ENCODE assay signal across 15 cellular contexts in genomic region chr1:167467126-167467725, GRCh38. TPM values are rescaled to one million over a fixed set of nuclear protein-coding genes. Genes with fewer than 3 reads are reported as not detected.
A peak's percentile ranks its signal among the peaks of the same experiment; 100 is the strongest.
DNase-seq lines count a peak whose midpoint lies in the region; ATAC-seq, FAIRE-seq and TF ChIP-seq lines count a peak whose summit lies in the region.
"Had no signal": no experiment of that assay in that cellular context is flagged by ENCODE, and none has a peak within 500 bp of the region (broad histone marks: within the 10 kb centered on the region; RNA-seq: fewer than 3 reads in every experiment).

No MANE protein-coding gene starts in this region.

- H3K36me3 ChIP-seq in hepatocyte (replicated peaks; ENCODE audit: insufficient read depth, low read depth), result no peaks in the 10 kb centered on the region
- H3K36me3 ChIP-seq in sigmoid colon, result no peaks in the 10 kb centered on the region
- H3K36me3 ChIP-seq: colonic mucosa had no signal

- DNase-seq in activated naive CD4-positive, alpha-beta T cell treated with anti-CD3 and anti-CD28 coated beads for 36 hours, result peak; percentile 42
- no peak for DNase-seq in activated naive CD4-positive, alpha-beta T cell treated with Interleukin-2 at 50 U/mL for 16 hours
- DNase-seq in WTC11 (ENCODE audit: low spot score) (no peak), hepatocyte (ENCODE audit: low spot score) (peak; percentile 58), sigmoid colon (peak; percentile 12), GM12891 (ENCODE audit: insufficient read length, low spot score) (no peak), GM19239 (ENCODE audit: insufficient read length, low spot score) (no peak)
- DNase-seq: activated CD4-positive, alpha-beta T cell treated with anti-CD3 and anti-CD28 coated beads for 1 hour; activated gamma-delta T cell treated with Interleukin-2 at 50 U/mL for 16 hours; colonic mucosa; DMS153; psoas muscle; stimulated activated CD4-positive, alpha-beta T cell treated with anti-CD3 and anti-CD28 coated beads, Interleukin-2, amount 100 ng/mL, for 48 hours had no signal

- 55% methylated on average over 15 of the region's 15 CpGs for WGBS in hepatocyte (ENCODE audit: low lambda C conversion rate, missing lambda C conversion rate)
- WGBS in sigmoid colon, 2 donors, result 85 to 91% methylated on average over 15 of the region's 15 CpGs

- H3K9me2 ChIP-seq in hepatocyte (replicated peaks; ENCODE audit: insufficient read depth), result no peaks in the 10 kb centered on the region

- H3K79me2 ChIP-seq in hepatocyte, result no peaks in the 10 kb centered on the region

- H3K27ac Mint-ChIP-seq in activated naive CD4-positive, alpha-beta T cell treated with anti-CD3 and anti-CD28 coated beads for 36 hours, result peak overlapping the region; percentile 69
- no peak overlapping the region for H3K27ac Mint-ChIP-seq in WTC11

- ATAC-seq in WTC11 (peak; percentile 79), GM19397 (IDR thresholded peaks at IDR 0.05; ENCODE audit: unreplicated experiment) (no peak)
- ATAC-seq: psoas muscle had no signal

- H3K36me3 Mint-ChIP-seq in activated naive CD4-positive, alpha-beta T cell treated with anti-CD3 and anti-CD28 coated beads for 36 hours (ENCODE audit: low read depth), result no peaks in the 10 kb centered on the region
- H3K36me3 Mint-ChIP-seq in WTC11, result no peaks in the 10 kb centered on the region

- no peak overlapping the region for H2AFZ ChIP-seq in hepatocyte

- H3K4me3 ChIP-seq in hepatocyte, result no peak overlapping the region
- no peak overlapping the region for H3K4me3 ChIP-seq in sigmoid colon
- H3K4me3 ChIP-seq: colonic mucosa, psoas muscle had no signal

- H3K27me3 ChIP-seq in hepatocyte (no peaks in the 10 kb centered on the region), sigmoid colon (no peaks in the 10 kb centered on the region)
- H3K27me3 ChIP-seq: colonic mucosa had no signal

- no peak for TF ChIP-seq EP300 in sigmoid colon (IDR thresholded peaks at IDR 0.05)

- TF ChIP-seq CTCF in WTC11 (IDR thresholded peaks at IDR 0.05) (no peak), hepatocyte (IDR thresholded peaks at IDR 0.05; ENCODE audit: poor library complexity) (no peak), sigmoid colon (IDR thresholded peaks at IDR 0.05) (no peak)

- POLR2A ChIA-PET in WTC11 (lab: Charles Lee), result no interaction called here

- H3K4me1 Mint-ChIP-seq in activated naive CD4-positive, alpha-beta T cell treated with anti-CD3 and anti-CD28 coated beads for 36 hours (ENCODE audit: low read depth), result peaks cover 85% of the 10 kb centered on the region
- H3K4me1 Mint-ChIP-seq in WTC11, result peaks cover 30% of the 10 kb centered on the region

- H3K4me3 Mint-ChIP-seq in activated naive CD4-positive, alpha-beta T cell treated with anti-CD3 and anti-CD28 coated beads for 36 hours, result peak overlapping the region; percentile 21
- H3K4me3 Mint-ChIP-seq in WTC11, result no peak overlapping the region

- FAIRE-seq in GM12891 (lab: Jason Lieb, UNC), result no peak
- FAIRE-seq in GM19239 (lab: Jason Lieb, UNC), result no peak

- no peaks in the 10 kb centered on the region for H3K9me3 Mint-ChIP-seq in activated naive CD4-positive, alpha-beta T cell treated with anti-CD3 and anti-CD28 coated beads for 36 hours
- no peaks in the 10 kb centered on the region for H3K9me3 Mint-ChIP-seq in WTC11

- H3K4me2 ChIP-seq in hepatocyte, result peak overlapping the region; percentile 42

- TF ChIP-seq POLR2A in sigmoid colon (IDR thresholded peaks at IDR 0.05) (no peak), GM12891 (IDR thresholded peaks at IDR 0.05; ENCODE audit: low read depth, low read length) (no peak)

- H3K27ac ChIP-seq in hepatocyte (peak overlapping the region; percentile 32), sigmoid colon (peak overlapping the region in 2 of 4 donors; percentile 1 to 31)
- H3K27ac ChIP-seq: colonic mucosa, psoas muscle had no signal

- intact Hi-C loops in activated naive CD4-positive, alpha-beta T cell treated with anti-CD3 and anti-CD28 coated beads for 36 hours (cut with micrococcal nuclease), result loop anchor here (2.0 kb wide), 1 partner anchor 14 kb away; no protein-coding TSS in a partner anchor
- intact Hi-C loops in sigmoid colon (cut with DNase I), result no loop called here

- no peaks in the 10 kb centered on the region for H3K9me3 ChIP-seq in hepatocyte (ENCODE audit: low read depth)
- no peaks in the 10 kb centered on the region for H3K9me3 ChIP-seq in sigmoid colon
- H3K9me3 ChIP-seq: colonic mucosa, psoas muscle had no signal

- CTCF ChIA-PET in activated naive CD4-positive, alpha-beta T cell treated with anti-CD3 and anti-CD28 coated beads for 36 hours (lab: Charles Lee), result interaction anchor here (0.7 to 3.0 kb wide), 10 partner anchors 8 to 49 kb away, joined by 3 to 9 read pairs (median 4); no protein-coding TSS in a partner anchor
- CTCF ChIA-PET in WTC11 (lab: Charles Lee), result interaction anchor here (1.1 to 1.2 kb wide), 2 partner anchors 12 to 73 kb away, joined by 6 read pairs; no protein-coding TSS in a partner anchor

- H3K4me1 ChIP-seq in hepatocyte (ENCODE audit: insufficient read depth), result no peaks in the 10 kb centered on the region
- H3K4me1 ChIP-seq in sigmoid colon, result peaks cover 0 to 6% (median 0%) of the 10 kb centered on the region in 4 donors
- H3K4me1 ChIP-seq: colonic mucosa, psoas muscle had no signal

- H4K20me1 ChIP-seq in hepatocyte (ENCODE audit: insufficient read depth, poor library complexity, severe bottlenecking), result no peaks in the 10 kb centered on the region

- H3K27me3 Mint-ChIP-seq in activated naive CD4-positive, alpha-beta T cell treated with anti-CD3 and anti-CD28 coated beads for 36 hours (ENCODE audit: low read depth), result no peaks in the 10 kb centered on the region
- H3K27me3 Mint-ChIP-seq in WTC11 (ENCODE audit: low read depth), result no peaks in the 10 kb centered on the region

TF ChIP-seq in WTC11, 78 proteins besides CTCF, POLR2A, EP300 and RAD21 (continues in another document):
- no peak for TF ChIP-seq RORB (CRISPR knock-in tag; IDR thresholded peaks at IDR 0.05)
- no peak for TF ChIP-seq ZNF138 (CRISPR knock-in tag; conservative IDR thresholded peaks at IDR 0.05)
- no peak for TF ChIP-seq OVOL2 (CRISPR knock-in tag; IDR thresholded peaks at IDR 0.05; ENCODE audit: borderline replicate concordance)

TF ChIP-seq in GM12891, 5 proteins besides CTCF, POLR2A, EP300 and RAD21:
- TF ChIP-seq PAX5 (IDR thresholded peaks at IDR 0.05; ENCODE audit: insufficient read depth, low read length, severe bottlenecking), result no peak
- no peak for TF ChIP-seq TAF1 (IDR thresholded peaks at IDR 0.05; ENCODE audit: low read depth, low read length)

RNA-seq across cellular contexts. Expression of gene CD247, which starts 51.1 kb away (rescaled TPM):
- 10 to 100 TPM; 73.5 to 78.3 TPM for total RNA-seq in activated naive CD4-positive, alpha-beta T cell treated with anti-CD3 and anti-CD28 coated beads for 36 hours
- 1.0 to 1.8 TPM (median 1.8 TPM) in 3 replicates for total RNA-seq in WTC11 (2021)
- total RNA-seq in hepatocyte, result not detected in 2 replicates
- not detected in 2 replicates for polyA plus RNA-seq in hepatocyte
- 1 to 10 TPM in 1 of 4 donors, under 1 TPM in 1, not detected in 2; 0.36 to 1.8 TPM for total RNA-seq in sigmoid colon
- 10 to 100 TPM in 1 of 3 donors, under 1 TPM in 1, not detected in 1; 0.92 to 20.3 TPM for polyA plus RNA-seq in sigmoid colon
- 0.26 TPM for polyA plus RNA-seq in GM12891 (2012; ENCODE audit: low read depth, missing spikeins)
- total RNA-seq: H4 had no signal

Comparison
In these comparisons a context has a peak if more than half of its experiments do, and no peak if none do; other contexts are left out.
1. DNase-seq: peak in activated naive CD4-positive, alpha-beta T cell treated with anti-CD3 and anti-CD28 coated beads for 36 hours (single experiment), hepatocyte (single experiment) and sigmoid colon (single experiment); none in activated naive CD4-positive, alpha-beta T cell treated with Interleukin-2 at 50 U/mL for 16 hours (single experiment), WTC11 (single experiment), GM12891 (single experiment) and GM19239 (single experiment).
2. RNA of gene CD247, which starts 51.1 kb away (total RNA-seq): 73.5 to 78.3 TPM in activated naive CD4-positive, alpha-beta T cell treated with anti-CD3 and anti-CD28 coated beads for 36 hours; 1.0 to 1.8 TPM in WTC11, 0.36 to 1.8 TPM in sigmoid colon and not detected in hepatocyte; every median in the first group is over 10 times any median in the second.